In genomic region chr5:176776916-176777315, GRCh38 we compare ENCODE assay signal across 24 cellular contexts. TPM values are rescaled to one million over a fixed set of nuclear protein-coding genes. Genes with fewer than 3 reads are reported as not detected.
DNase-seq lines count a peak whose midpoint lies in the region; ATAC-seq and TF ChIP-seq lines count a peak whose summit lies in the region.
"Had no signal": no experiment of that assay in that cellular context is flagged by ENCODE, and none has a peak within 500 bp of the region (broad histone marks: within the 10 kb centered on the region; RNA-seq: fewer than 3 reads in every experiment).

No MANE protein-coding gene starts in this region.

- no peak for TF ChIP-seq EP300 in upper lobe of left lung (IDR thresholded peaks at IDR 0.05)

- peaks cover 0 to 48% of the 10 kb centered on the region in 2 donors for H3K27me3 ChIP-seq in breast epithelium
- no peaks in the 10 kb centered on the region for H3K27me3 ChIP-seq in mammary epithelial cell (ENCODE audit: insufficient read depth, low read length)
- H3K27me3 ChIP-seq in upper lobe of left lung: no peaks in the 10 kb centered on the region

- no peak overlapping the region for H2AFZ ChIP-seq in mammary epithelial cell (ENCODE audit: low read depth, low read length)

- DNase-seq in breast epithelium (ENCODE audit: low spot score in 2 of 2): peak; percentile 5 to 6
- DNase-seq in mammary epithelial cell: no peak
- DNase-seq in activated CD8-positive, alpha-beta memory T cell treated with anti-CD3 and anti-CD28 coated beads, Interleukin-2, amount 50 U/mL, for 48 hours: peak; percentile 17
- DNase-seq in lower leg skin (ENCODE audit: low spot score in 2 of 2): peak; percentile 3 to 70
- DNase-seq in upper lobe of left lung: peak; percentile 4 to 30
- no peak for DNase-seq in NK-92 (lab: John Stamatoyannopoulos, UW; ENCODE audit: unreplicated experiment)
- DNase-seq: C1 segment of cervical spinal cord; DMS 273 treated with DMSO at 0.1 percent for 48 hours; GF-D8; GOT3; Kasumi-1; NCI-H1417 treated with DMSO at 0.1 percent for 48 hours; NCI-H2029; NCI-H2171; NCI-H446; NCI-H69; NK-92 treated with Interleukin-12 subunit alpha and Interleukin-12 subunit beta, amount 100 ng/mL, for 24 hours; SHP77 treated with DMSO at 0.1 percent for 48 hours had no signal

- TF ChIP-seq POLR2A in breast epithelium (IDR thresholded peaks at IDR 0.05) (no peak), lower leg skin (IDR thresholded peaks at IDR 0.05) (no peak), upper lobe of left lung (IDR thresholded peaks at IDR 0.05) (no peak)

- H4K20me1 ChIP-seq in mammary epithelial cell (ENCODE audit: insufficient read depth, low read length): no peaks in the 10 kb centered on the region

- 83% methylated on average over 8 of the region's 8 CpGs for WGBS in mammary epithelial cell (ENCODE audit: low coverage, missing lambda C conversion rate)
- 88% methylated on average over 8 of the region's 8 CpGs for WGBS in lower leg skin, 2 donors
- WGBS in upper lobe of left lung, 2 donors: 72 to 78% methylated on average over 7 to 8 of the region's 8 CpGs

- H3K79me2 ChIP-seq in mammary epithelial cell (ENCODE audit: insufficient read depth, low read length): no peaks in the 10 kb centered on the region

- H3K27ac ChIP-seq in breast epithelium: no peak overlapping the region
- no peak overlapping the region for H3K27ac ChIP-seq in mammary epithelial cell (ENCODE audit: insufficient read depth, low read depth, low read length)
- no peak overlapping the region for H3K27ac ChIP-seq in upper lobe of left lung
- H3K27ac ChIP-seq: HL-60 had no signal

- H3K4me3 ChIP-seq in breast epithelium: no peak overlapping the region
- H3K4me3 ChIP-seq in mammary epithelial cell (replicated peaks in 1 of 3; ENCODE audit: insufficient read depth in 1 of 3, low read depth in 2 of 3, low read length in 3 of 3): no peak overlapping the region
- H3K4me3 ChIP-seq in lower leg skin (ENCODE audit: low read depth, poor library complexity, severe bottlenecking): no peak overlapping the region
- no peak overlapping the region for H3K4me3 ChIP-seq in upper lobe of left lung

- no peak for ATAC-seq in upper lobe of left lung (ENCODE audit: low FRiP score in 2 of 2)
- ATAC-seq in HG02763 (IDR thresholded peaks at IDR 0.05; ENCODE audit: unreplicated experiment): no peak
- ATAC-seq in HG02642 (IDR thresholded peaks at IDR 0.05; ENCODE audit: poor library complexity, unreplicated experiment): no peak

- H3K9me3 ChIP-seq in breast epithelium: no peaks in the 10 kb centered on the region
- H3K9me3 ChIP-seq in mammary epithelial cell (replicated peaks; ENCODE audit: insufficient read depth, low read length): no peaks in the 10 kb centered on the region
- no peaks in the 10 kb centered on the region for H3K9me3 ChIP-seq in upper lobe of left lung

- no peak overlapping the region for H3K9ac ChIP-seq in mammary epithelial cell (ENCODE audit: insufficient read depth, low read length)

- no peaks in the 10 kb centered on the region for H3K36me3 ChIP-seq in breast epithelium
- H3K36me3 ChIP-seq in mammary epithelial cell (ENCODE audit: insufficient read depth, low read length): no peaks in the 10 kb centered on the region
- no peaks in the 10 kb centered on the region for H3K36me3 ChIP-seq in upper lobe of left lung

- H3K4me1 ChIP-seq in breast epithelium (no peaks in the 10 kb centered on the region), mammary epithelial cell (ENCODE audit: insufficient read depth, low read length) (no peaks in the 10 kb centered on the region), upper lobe of left lung (peaks cover 0 to 12% (median 6%) of the 10 kb centered on the region in 4 donors)

- TF ChIP-seq CTCF in breast epithelium (IDR thresholded peaks at IDR 0.05) (no peak), mammary epithelial cell (conservative IDR thresholded peaks at IDR 0.05 in 1 of 2, IDR thresholded peaks at IDR 0.05 in 1 of 2; ENCODE audit: extremely low read depth in 1 of 2, insufficient read depth in 1 of 2, low read depth in 1 of 2, low read length in 2 of 2) (no peak), lower leg skin (IDR thresholded peaks at IDR 0.05) (no peak), upper lobe of left lung (IDR thresholded peaks at IDR 0.05) (no peak)

- CTCF ChIA-PET in mammary epithelial cell (lab: Charles Lee; ENCODE audit: low non-redundant PET): no interaction called here

- BruUV-seq in mammary epithelial cell (replicated peaks; lab: Mats Ljungman, UMichigan): no TSS peak

- H3K4me2 ChIP-seq in mammary epithelial cell (ENCODE audit: insufficient read depth, low read depth, low read length): no peak overlapping the region

- intact Hi-C loops in breast epithelium (cut with DNase I; ENCODE audit: low total_unique reads): no loop called here
- intact Hi-C loops in mammary epithelial cell (cut with micrococcal nuclease): no loop called here
- intact Hi-C loops in lower leg skin (cut with DNase I; ENCODE audit: low total_unique reads): no loop called here

- in situ Hi-C loops in mammary epithelial cell (cut with MboI; ENCODE audit: low sequenced_read_pairs in 2 of 2): no loop called here

- dilution Hi-C loops in mammary epithelial cell (cut with HindIII; ENCODE audit: low sequenced_read_pairs): no loop called here

RNA-seq across cellular contexts. Expression of gene UNC5A, which starts 33.4 kb away (rescaled TPM):
- total RNA-seq in breast epithelium (1 to 10 TPM in 1 of 3 donors, under 1 TPM in 1, not detected in 1; 0.15 to 2.9 TPM), mammary epithelial cell (under 1 TPM in 1 of 2 donors, not detected in 1; 0.07 TPM), lower leg skin (under 1 TPM in 3 of 4 donors, not detected in 1; 0.13 to 0.25 (median 0.23) TPM), upper lobe of left lung (1 to 10 TPM in 1 of 6 donors, under 1 TPM in 4, not detected in 1; 0.20 to 1.0 (median 0.39) TPM)
- polyA plus RNA-seq in mammary epithelial cell: 0.07 TPM
- polyA minus RNA-seq in mammary epithelial cell: not detected
- total RNA-seq: OCI-LY7, RPMI7951 had no signal
- polyA plus RNA-seq: IgD-negative memory B cell had no signal

Comparison
In these comparisons a context has a peak if more than half of its experiments do, and no peak if none do; other contexts are left out.
1. DNase-seq: peak in breast epithelium (2 of 2), activated CD8-positive, alpha-beta memory T cell treated with anti-CD3 and anti-CD28 coated beads, Interleukin-2, amount 50 U/mL, for 48 hours (single experiment), lower leg skin (2 of 2) and upper lobe of left lung (2 of 2); none in mammary epithelial cell (single experiment) and NK-92 (single experiment).